Comparison of ENCODE assay signal across 8 cellular contexts in the genomic region with DNA sequence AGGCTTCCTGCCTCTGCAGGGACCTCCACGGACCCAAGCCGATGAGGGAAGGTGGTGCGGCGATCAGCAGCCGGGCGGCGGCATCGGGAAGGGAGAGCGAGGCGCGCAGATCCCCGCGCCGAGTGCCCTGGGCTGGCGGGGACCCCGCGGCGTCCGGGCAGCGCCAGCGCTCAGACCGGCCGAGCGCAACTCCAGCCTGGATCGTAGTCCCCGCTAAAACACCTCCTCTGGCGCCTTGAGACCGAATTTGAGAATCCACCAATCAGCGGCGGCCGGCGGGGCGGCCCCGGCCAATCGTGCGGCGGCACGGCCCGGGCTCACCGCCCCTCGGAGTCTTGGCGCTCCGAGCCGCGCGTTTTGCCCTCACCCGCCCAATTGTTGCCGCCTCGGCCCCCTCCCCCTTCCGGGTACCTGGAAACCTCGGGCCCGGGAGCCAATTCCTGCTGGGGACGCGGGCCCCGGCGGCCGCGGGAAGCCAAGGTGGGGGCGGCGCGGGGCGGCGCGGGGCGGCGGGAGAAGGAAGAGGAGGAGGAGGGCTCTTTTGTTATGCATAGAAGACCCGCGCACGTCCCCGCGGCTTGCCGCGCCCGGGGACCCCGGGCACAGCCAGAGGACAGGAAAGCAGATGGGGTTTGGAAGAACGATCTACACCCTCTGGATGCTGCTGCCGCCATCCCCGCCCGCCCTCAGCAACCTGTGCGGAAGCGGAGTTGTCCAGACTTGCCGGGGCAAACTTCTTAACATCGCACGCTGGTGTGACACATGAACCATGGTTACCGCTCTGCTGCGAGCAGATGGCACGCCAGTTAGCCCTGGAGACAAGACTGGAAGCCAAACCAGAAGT. TPM values are rescaled to one million over a fixed set of nuclear protein-coding genes. Genes with fewer than 3 reads are reported as not detected.
DNase-seq lines count a peak whose midpoint lies in the region; ATAC-seq and TF ChIP-seq lines count a peak whose summit lies in the region.

E2F7 (minus strand) TSS at position 209 of the 844 bp plus-strand sequence. CDS start 934 bp downstream, outside the sequence.

- no peak for TF ChIP-seq RAD21 in Ishikawa (IDR thresholded peaks at IDR 0.05; ENCODE audit: low read depth)

- no peak within 1 kb of the TSS for H3K9ac ChIP-seq in muscle layer of colon (ENCODE audit: low read length)

- peak; percentile 73 for ATAC-seq in GM21717 (IDR thresholded peaks at IDR 0.05; ENCODE audit: unreplicated experiment)
- ATAC-seq in esophagus mucosa = peak; percentile 94

- peak within 1 kb of the TSS; percentile 64 to 87 for H3K4me3 ChIP-seq in muscle layer of colon (ENCODE audit: low read depth in 1 of 2, low read length in 2 of 2)

- no peaks in the 10 kb centered on the region for H3K36me3 ChIP-seq in muscle layer of colon (ENCODE audit: insufficient read depth, low read length)

- DNase-seq in DMS53 (lab: John Stamatoyannopoulos, UW) (peak; percentile 99), OCI-M1 (lab: John Stamatoyannopoulos, UW) (peak; percentile 91), activated T-cell treated with anti-CD3 and anti-CD28 coated beads for 48 hours (ENCODE audit: low read depth) (peak; percentile 87)
- peak; percentile 47 to 66 for DNase-seq in stimulated activated CD8-positive, alpha-beta memory T cell treated with anti-CD3 and anti-CD28 coated beads, Interleukin-7, amount 100 ng/mL, for 1 hour (ENCODE audit: low read depth in 2 of 2)

- peaks cover 7 to 13% of the 10 kb centered on the region in 2 donors for H3K27me3 ChIP-seq in muscle layer of colon (ENCODE audit: control insufficient read depth in 1 of 2, insufficient read depth in 2 of 2, low read length in 2 of 2)

- no peak for TF ChIP-seq EP300 in Ishikawa (IDR thresholded peaks at IDR 0.05; ENCODE audit: borderline replicate concordance)

- H3K4me1 ChIP-seq in muscle layer of colon (ENCODE audit: insufficient read depth, low read length) = peaks cover 6% of the 10 kb centered on the region

- no peaks in the 10 kb centered on the region for H3K9me3 ChIP-seq in muscle layer of colon (ENCODE audit: low read length)

- peak within 1 kb of the TSS; percentile 23 for H3K27ac ChIP-seq in muscle layer of colon (ENCODE audit: low read depth, low read length)

TF ChIP-seq in Ishikawa, 13 proteins besides CTCF, POLR2A, EP300 and RAD21:
- no peak for TF ChIP-seq CREB1 (IDR thresholded peaks at IDR 0.05; ENCODE audit: low read depth)
- no peak for TF ChIP-seq EGR1 (IDR thresholded peaks at IDR 0.05)
- TF ChIP-seq TCF12 (IDR thresholded peaks at IDR 0.05; ENCODE audit: low read depth) = peak; percentile 33; the same call in 1 of the 2 replicates
- TF ChIP-seq ZBTB7A (IDR thresholded peaks at IDR 0.05; ENCODE audit: low read depth) = peak; percentile 49
- no peak; the same call in 1 of the 2 replicates for TF ChIP-seq TEAD4 (IDR thresholded peaks at IDR 0.05)
- TF ChIP-seq CEBPB (IDR thresholded peaks at IDR 0.05) = no peak
- no peak for TF ChIP-seq FOXM1 (IDR thresholded peaks at IDR 0.05; ENCODE audit: borderline replicate concordance, low read depth)
- no peak for TF ChIP-seq USF1 (IDR thresholded peaks at IDR 0.05)
- TF ChIP-seq TAF1 (IDR thresholded peaks at IDR 0.05; ENCODE audit: low read depth) = peak; percentile 28; the same call in 1 of the 2 replicates
- TF ChIP-seq NFIC (IDR thresholded peaks at IDR 0.05) = peak; percentile 2; the same call in 1 of the 2 replicates
- TF ChIP-seq, protein P1, sequence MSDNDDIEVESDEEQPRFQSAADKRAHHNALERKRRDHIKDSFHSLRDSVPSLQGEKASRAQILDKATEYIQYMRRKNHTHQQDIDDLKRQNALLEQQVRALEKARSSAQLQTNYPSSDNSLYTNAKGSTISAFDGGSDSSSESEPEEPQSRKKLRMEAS (IDR thresholded peaks at IDR 0.05) = peak; percentile 86
- TF ChIP-seq YY1 (IDR thresholded peaks at IDR 0.05; ENCODE audit: low read depth) = peak; percentile 62
- TF ChIP-seq, protein P2, sequence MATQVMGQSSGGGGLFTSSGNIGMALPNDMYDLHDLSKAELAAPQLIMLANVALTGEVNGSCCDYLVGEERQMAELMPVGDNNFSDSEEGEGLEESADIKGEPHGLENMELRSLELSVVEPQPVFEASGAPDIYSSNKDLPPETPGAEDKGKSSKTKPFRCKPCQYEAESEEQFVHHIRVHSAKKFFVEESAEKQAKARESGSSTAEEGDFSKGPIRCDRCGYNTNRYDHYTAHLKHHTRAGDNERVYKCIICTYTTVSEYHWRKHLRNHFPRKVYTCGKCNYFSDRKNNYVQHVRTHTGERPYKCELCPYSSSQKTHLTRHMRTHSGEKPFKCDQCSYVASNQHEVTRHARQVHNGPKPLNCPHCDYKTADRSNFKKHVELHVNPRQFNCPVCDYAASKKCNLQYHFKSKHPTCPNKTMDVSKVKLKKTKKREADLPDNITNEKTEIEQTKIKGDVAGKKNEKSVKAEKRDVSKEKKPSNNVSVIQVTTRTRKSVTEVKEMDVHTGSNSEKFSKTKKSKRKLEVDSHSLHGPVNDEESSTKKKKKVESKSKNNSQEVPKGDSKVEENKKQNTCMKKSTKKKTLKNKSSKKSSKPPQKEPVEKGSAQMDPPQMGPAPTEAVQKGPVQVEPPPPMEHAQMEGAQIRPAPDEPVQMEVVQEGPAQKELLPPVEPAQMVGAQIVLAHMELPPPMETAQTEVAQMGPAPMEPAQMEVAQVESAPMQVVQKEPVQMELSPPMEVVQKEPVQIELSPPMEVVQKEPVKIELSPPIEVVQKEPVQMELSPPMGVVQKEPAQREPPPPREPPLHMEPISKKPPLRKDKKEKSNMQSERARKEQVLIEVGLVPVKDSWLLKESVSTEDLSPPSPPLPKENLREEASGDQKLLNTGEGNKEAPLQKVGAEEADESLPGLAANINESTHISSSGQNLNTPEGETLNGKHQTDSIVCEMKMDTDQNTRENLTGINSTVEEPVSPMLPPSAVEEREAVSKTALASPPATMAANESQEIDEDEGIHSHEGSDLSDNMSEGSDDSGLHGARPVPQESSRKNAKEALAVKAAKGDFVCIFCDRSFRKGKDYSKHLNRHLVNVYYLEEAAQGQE (IDR thresholded peaks at IDR 0.05; ENCODE audit: low read depth) = no peak

RNA-seq across cellular contexts. Expression of gene E2F7, which starts in this region (rescaled TPM):
- 4.0 TPM for total RNA-seq in esophagus mucosa

Comparison
In these comparisons a context has a peak if more than half of its experiments do, and no peak if none do; other contexts are left out.
1. Peak in every context shown above with its lines: DNase-seq, ATAC-seq, H3K4me3 ChIP-seq and H3K27ac ChIP-seq.